ENCODE assay signal across 1 cellular context in genomic region chr2:202831241-202831997, GRCh38.
A peak's percentile ranks its signal among the peaks of the same experiment; 100 is the strongest.
TF ChIP-seq lines count a peak whose summit lies in the region.

No MANE protein-coding gene starts in this region.

TF ChIP-seq in HepG2, 621 proteins besides CTCF, POLR2A, EP300 and RAD21 (continued from another document):
- TF ChIP-seq, protein P1, sequence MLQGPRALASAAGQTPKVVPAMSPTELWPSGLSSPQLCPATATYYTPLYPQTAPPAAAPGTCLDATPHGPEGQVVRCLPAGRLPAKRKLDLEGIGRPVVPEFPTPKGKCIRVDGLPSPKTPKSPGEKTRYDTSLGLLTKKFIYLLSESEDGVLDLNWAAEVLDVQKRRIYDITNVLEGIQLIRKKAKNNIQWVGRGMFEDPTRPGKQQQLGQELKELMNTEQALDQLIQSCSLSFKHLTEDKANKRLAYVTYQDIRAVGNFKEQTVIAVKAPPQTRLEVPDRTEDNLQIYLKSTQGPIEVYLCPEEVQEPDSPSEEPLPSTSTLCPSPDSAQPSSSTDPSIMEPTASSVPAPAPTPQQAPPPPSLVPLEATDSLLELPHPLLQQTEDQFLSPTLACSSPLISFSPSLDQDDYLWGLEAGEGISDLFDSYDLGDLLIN (CRISPR knock-in tag; IDR thresholded peaks at IDR 0.05; ENCODE audit: borderline replicate concordance) = no peak
- peak; percentile 59; the same call in 1 of the 2 replicates for TF ChIP-seq ZNF124 (CRISPR knock-in tag; IDR thresholded peaks at IDR 0.05)
- TF ChIP-seq CBFB (CRISPR knock-in tag; IDR thresholded peaks at IDR 0.05) = peak; percentile 74; the same call in 1 of the 2 replicates
- peak; percentile 69; the same call in 1 of the 2 replicates for TF ChIP-seq SMAD3 (CRISPR knock-in tag; IDR thresholded peaks at IDR 0.05)
- peak; percentile 59; the same call in 1 of the 2 replicates for TF ChIP-seq ZNF878 (CRISPR knock-in tag; IDR thresholded peaks at IDR 0.05)
- peak; percentile 43; the same call in 1 of the 2 replicates for TF ChIP-seq SPEN (CRISPR knock-in tag; IDR thresholded peaks at IDR 0.05; ENCODE audit: low read depth)
- peak; percentile 19; the same call in 1 of the 2 replicates for TF ChIP-seq ZBTB20 (CRISPR knock-in tag; IDR thresholded peaks at IDR 0.05; ENCODE audit: borderline replicate concordance, low read depth)
- TF ChIP-seq KLF16 (CRISPR knock-in tag; IDR thresholded peaks at IDR 0.05) = 0 out of 4 replicates have a peak, but pooled peaks of 1 of the 2 experiments have one; percentile 40
- TF ChIP-seq SALL1 (CRISPR knock-in tag; IDR thresholded peaks at IDR 0.05) = peak; percentile 27; the same call in 1 of the 2 replicates
- 0 out of 2 replicates have a peak, but pooled peaks have one; percentile 31 for TF ChIP-seq NCOA2 (CRISPR knock-in tag; IDR thresholded peaks at IDR 0.05)
- TF ChIP-seq XRCC5 (optimal IDR thresholded peaks at IDR 0.05; ENCODE audit: low read length) = peak; percentile 63
- TF ChIP-seq ERF (CRISPR knock-in tag; IDR thresholded peaks at IDR 0.05) = peak; percentile 71; the same call in 1 of the 2 replicates
- TF ChIP-seq REPIN1 (CRISPR knock-in tag; IDR thresholded peaks at IDR 0.05; ENCODE audit: borderline replicate concordance, low read depth) = peak; percentile 67; the same call in 1 of the 2 replicates
- no peak for TF ChIP-seq ZNF501 (CRISPR knock-in tag; IDR thresholded peaks at IDR 0.05)
- TF ChIP-seq NFIC (IDR thresholded peaks at IDR 0.05; ENCODE audit: low read length) = no peak
- TF ChIP-seq SAP130 (CRISPR knock-in tag; IDR thresholded peaks at IDR 0.05; ENCODE audit: low read depth) = peak; percentile 34; the same call in 1 of the 2 replicates
- peak; percentile 57 for TF ChIP-seq NFYB (CRISPR knock-in tag; IDR thresholded peaks at IDR 0.05)
- peak; percentile 52 to 65; a peak in 2 of 4 replicates for TF ChIP-seq HMGXB4 (CRISPR knock-in tag; IDR thresholded peaks at IDR 0.05; ENCODE audit: borderline replicate concordance in 1 of 2, low read depth in 1 of 2)
- no peak for TF ChIP-seq TCF12 (IDR thresholded peaks at IDR 0.05)
- no peak for TF ChIP-seq TCF12 (CRISPR knock-in tag; IDR thresholded peaks at IDR 0.05)
- TF ChIP-seq ZNF33B (CRISPR knock-in tag; IDR thresholded peaks at IDR 0.05) = peak; percentile 41; the same call in 1 of the 2 replicates
- no peak for TF ChIP-seq SOX6 (IDR thresholded peaks at IDR 0.05)
- 0 out of 2 replicates have a peak, but pooled peaks have one; percentile 31 for TF ChIP-seq SOX6 (CRISPR knock-in tag; IDR thresholded peaks at IDR 0.05)
- TF ChIP-seq, protein P2, sequence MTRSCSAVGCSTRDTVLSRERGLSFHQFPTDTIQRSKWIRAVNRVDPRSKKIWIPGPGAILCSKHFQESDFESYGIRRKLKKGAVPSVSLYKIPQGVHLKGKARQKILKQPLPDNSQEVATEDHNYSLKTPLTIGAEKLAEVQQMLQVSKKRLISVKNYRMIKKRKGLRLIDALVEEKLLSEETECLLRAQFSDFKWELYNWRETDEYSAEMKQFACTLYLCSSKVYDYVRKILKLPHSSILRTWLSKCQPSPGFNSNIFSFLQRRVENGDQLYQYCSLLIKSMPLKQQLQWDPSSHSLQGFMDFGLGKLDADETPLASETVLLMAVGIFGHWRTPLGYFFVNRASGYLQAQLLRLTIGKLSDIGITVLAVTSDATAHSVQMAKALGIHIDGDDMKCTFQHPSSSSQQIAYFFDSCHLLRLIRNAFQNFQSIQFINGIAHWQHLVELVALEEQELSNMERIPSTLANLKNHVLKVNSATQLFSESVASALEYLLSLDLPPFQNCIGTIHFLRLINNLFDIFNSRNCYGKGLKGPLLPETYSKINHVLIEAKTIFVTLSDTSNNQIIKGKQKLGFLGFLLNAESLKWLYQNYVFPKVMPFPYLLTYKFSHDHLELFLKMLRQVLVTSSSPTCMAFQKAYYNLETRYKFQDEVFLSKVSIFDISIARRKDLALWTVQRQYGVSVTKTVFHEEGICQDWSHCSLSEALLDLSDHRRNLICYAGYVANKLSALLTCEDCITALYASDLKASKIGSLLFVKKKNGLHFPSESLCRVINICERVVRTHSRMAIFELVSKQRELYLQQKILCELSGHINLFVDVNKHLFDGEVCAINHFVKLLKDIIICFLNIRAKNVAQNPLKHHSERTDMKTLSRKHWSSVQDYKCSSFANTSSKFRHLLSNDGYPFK (CRISPR knock-in tag; IDR thresholded peaks at IDR 0.05; ENCODE audit: borderline replicate concordance) = no peak
